16 cellular contexts compared by ENCODE assay signal in the genomic region with DNA sequence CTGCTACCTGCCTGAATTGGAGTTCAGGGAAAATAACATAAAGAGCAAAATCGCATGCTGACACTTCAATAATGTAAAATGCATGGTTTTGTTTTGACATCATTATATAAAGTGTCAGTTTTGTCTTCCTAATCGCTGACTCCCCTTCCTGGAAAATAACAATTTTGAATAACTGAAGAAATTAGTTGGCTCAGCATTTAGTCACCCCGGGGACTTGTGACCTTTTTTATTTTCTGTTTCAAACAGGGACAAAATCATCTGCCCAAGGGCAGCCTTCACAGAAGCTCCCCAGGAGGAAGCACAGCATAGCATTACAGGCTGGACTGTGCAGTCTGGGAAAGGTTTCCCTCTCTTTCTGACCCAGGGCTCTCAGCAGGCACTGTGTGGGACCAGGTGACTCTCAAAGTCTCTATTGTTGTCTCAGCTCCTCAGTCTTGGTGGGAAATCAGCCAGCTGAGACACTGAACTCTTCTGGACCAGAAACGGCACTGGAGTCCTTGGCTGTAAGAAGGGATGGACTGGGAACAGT.
DNase-seq lines count a peak whose midpoint lies in the region; ATAC-seq and TF ChIP-seq lines count a peak whose summit lies in the region.
"Had no signal": no experiment of that assay in that cellular context is flagged by ENCODE, and none has a peak within 500 bp of the region (broad histone marks: within the 10 kb centered on the region; RNA-seq: fewer than 3 reads in every experiment).

No MANE protein-coding gene starts in this region.

- H3K9me3 ChIP-seq in Loucy (ENCODE audit: insufficient read depth, low read depth, low read length) (no peaks in the 10 kb centered on the region; the same call in 1 of the 2 replicates), spleen (no peaks in the 10 kb centered on the region), stomach (no peaks in the 10 kb centered on the region)
- H3K9me3 ChIP-seq: HAP-1 had no signal

- H3K36me3 ChIP-seq in Loucy (ENCODE audit: insufficient read depth, low read length) = no peaks in the 10 kb centered on the region
- H3K36me3 ChIP-seq in spleen = no peaks in the 10 kb centered on the region
- H3K36me3 ChIP-seq in stomach = no peaks in the 10 kb centered on the region
- H3K36me3 ChIP-seq: HAP-1 had no signal

- peaks cover 8% of the 10 kb centered on the region for H3K9me3 Mint-ChIP-seq in activated naive CD8-positive, alpha-beta T cell treated with anti-CD3 and anti-CD28 coated beads for 36 hours

- H3K4me3 ChIP-seq in Loucy (ENCODE audit: low read length, poor library complexity, severe bottlenecking) = no peak overlapping the region
- no peak overlapping the region for H3K4me3 ChIP-seq in spleen
- H3K4me3 ChIP-seq in stomach = no peak overlapping the region
- H3K4me3 ChIP-seq: HAP-1, PC-9 had no signal

- no peak overlapping the region for H3K9ac ChIP-seq in Loucy (ENCODE audit: low read depth, low read length, poor library complexity, severe bottlenecking)

- ATAC-seq in left lobe of liver (peak; percentile 42), GM21515 (IDR thresholded peaks at IDR 0.05; ENCODE audit: unreplicated experiment) (no peak)
- ATAC-seq: SK-N-SH treated with all-trans-retinoic acid at 6 μM for 48 hours had no signal

- H3K4me1 ChIP-seq in Loucy (ENCODE audit: insufficient read depth, low read length, poor library complexity, severe bottlenecking) = no peaks in the 10 kb centered on the region
- peaks cover 0 to 35% (median 8%) of the 10 kb centered on the region in 6 donors for H3K4me1 ChIP-seq in spleen
- peaks cover 0 to 25% (median 5%) of the 10 kb centered on the region in 4 donors for H3K4me1 ChIP-seq in stomach
- H3K4me1 ChIP-seq: HAP-1 had no signal

- H4K20me1 ChIP-seq in Loucy (ENCODE audit: insufficient read depth, low read length, poor library complexity, severe bottlenecking) = no peaks in the 10 kb centered on the region

- H3K36me3 Mint-ChIP-seq in activated naive CD8-positive, alpha-beta T cell treated with anti-CD3 and anti-CD28 coated beads for 36 hours = peaks cover 1% of the 10 kb centered on the region
- H3K36me3 Mint-ChIP-seq: CD4-positive, CD25-positive, alpha-beta regulatory T cell had no signal

- intact Hi-C loops in spleen (cut with DNase I; ENCODE audit: low total_unique reads) (no loop called here), stomach (cut with DNase I; ENCODE audit: low total_unique reads) (no loop called here)

- H2AFZ ChIP-seq in Loucy (ENCODE audit: low read length) = peak overlapping the region; percentile 27; the same call in 1 of the 2 replicates
- H2AFZ ChIP-seq: PC-9 had no signal

- no peaks in the 10 kb centered on the region for H3K9me2 ChIP-seq in Loucy (replicated peaks; ENCODE audit: low read depth, low read length)

- H3K27me3 ChIP-seq in Loucy (ENCODE audit: insufficient read depth, low read length, poor library complexity, severe bottlenecking) = no peaks in the 10 kb centered on the region
- H3K27me3 ChIP-seq in spleen (replicated peaks in 1 of 7) = no peaks in the 10 kb centered on the region
- no peaks in the 10 kb centered on the region for H3K27me3 ChIP-seq in stomach

- no peaks in the 10 kb centered on the region for H3K4me1 Mint-ChIP-seq in activated naive CD8-positive, alpha-beta T cell treated with anti-CD3 and anti-CD28 coated beads for 36 hours
- H3K4me1 Mint-ChIP-seq: CD4-positive, CD25-positive, alpha-beta regulatory T cell had no signal

- TF ChIP-seq EP300 in stomach (IDR thresholded peaks at IDR 0.05) = no peak

- no peak overlapping the region for H3K27ac Mint-ChIP-seq in activated naive CD8-positive, alpha-beta T cell treated with anti-CD3 and anti-CD28 coated beads for 36 hours
- H3K27ac Mint-ChIP-seq: CD4-positive, CD25-positive, alpha-beta regulatory T cell had no signal

- H3K79me2 ChIP-seq in Loucy (ENCODE audit: insufficient read depth, low read length) = no peaks in the 10 kb centered on the region

- H3K4me2 ChIP-seq in Loucy (ENCODE audit: low read depth, low read length, poor library complexity, severe bottlenecking) = no peak overlapping the region
- H3K4me2 ChIP-seq: PC-9 had no signal

- TF ChIP-seq POLR2A in spleen (IDR thresholded peaks at IDR 0.05) (no peak), stomach (IDR thresholded peaks at IDR 0.05) (no peak)

- DNase-seq in NCI-H69 (lab: John Stamatoyannopoulos, UW) (peak; percentile 60), left lobe of liver (ENCODE audit: low spot score) (no peak), spleen (no peak), stomach (no peak)
- no peak for DNase-seq in activated naive CD8-positive, alpha-beta T cell treated with anti-CD3 and anti-CD28 coated beads for 36 hours
- DNase-seq: CD4-positive, CD25-positive, alpha-beta regulatory T cell; COR-L47; DMS79; NCI-H187; PC-9; SIG-M5 had no signal

- no peaks in the 10 kb centered on the region for H3F3A ChIP-seq in Loucy (ENCODE audit: low read depth)

- 36 to 61% (median 52%) methylated on average over 4 of the region's 4 CpGs for WGBS in spleen, 5 donors
- 63 to 71% (median 68%) methylated on average over 4 of the region's 4 CpGs for WGBS in stomach, 5 donors

- H3K27me3 Mint-ChIP-seq in activated naive CD8-positive, alpha-beta T cell treated with anti-CD3 and anti-CD28 coated beads for 36 hours = peaks cover 3% of the 10 kb centered on the region
- H3K27me3 Mint-ChIP-seq: CD4-positive, CD25-positive, alpha-beta regulatory T cell had no signal

- TF ChIP-seq CTCF in Loucy (conservative IDR thresholded peaks at IDR 0.05; ENCODE audit: low read length) (no peak), spleen (IDR thresholded peaks at IDR 0.05 in 8 of 11, conservative IDR thresholded peaks at IDR 0.05 in 3 of 11) (no peak), stomach (IDR thresholded peaks at IDR 0.05) (no peak)

- peak overlapping the region; percentile 53 to 85 (median 73) for H3K27ac ChIP-seq in spleen
- no peak overlapping the region for H3K27ac ChIP-seq in stomach
- H3K27ac ChIP-seq: PC-9, RWPE1 had no signal

- H3K4me3 Mint-ChIP-seq in activated naive CD8-positive, alpha-beta T cell treated with anti-CD3 and anti-CD28 coated beads for 36 hours = no peak overlapping the region
- H3K4me3 Mint-ChIP-seq: CD4-positive, CD25-positive, alpha-beta regulatory T cell had no signal

Comparison
In these comparisons a context has a peak if more than half of its experiments do, and no peak if none do; other contexts are left out.
1. H3K27ac ChIP-seq: peak in spleen (8 of 8); none in stomach (0 of 5).